ENCODE assay signal across 7 cellular contexts in genomic region chr4:123564758-123565346, GRCh38.
DNase-seq lines count a peak whose midpoint lies in the region; ATAC-seq and TF ChIP-seq lines count a peak whose summit lies in the region.

No MANE protein-coding gene starts in this region.

- H3K9ac ChIP-seq in GM23248 (no peak overlapping the region), KMS-11 (no peak overlapping the region)

- H3K4me3 ChIP-seq in GM23248 (no peak overlapping the region), KMS-11 (IDR thresholded peaks at IDR 0.05; ENCODE audit: insufficient read depth, low read depth, low read length) (no peak overlapping the region), right cardiac atrium (ENCODE audit: low read length) (no peak overlapping the region)

- CTCF ChIA-PET in activated naive CD4-positive, alpha-beta T cell treated with anti-CD3 and anti-CD28 coated beads for 36 hours (lab: Charles Lee) = interaction anchor here (0.6 to 2.1 kb wide), 23 partner anchors 10 to 208 kb away, joined by 3 to 10 read pairs (median 4); partner anchors contain the start of gene SPRY1

- H3K4me1 ChIP-seq in GM23248 (ENCODE audit: insufficient read depth) (peaks cover 5% of the 10 kb centered on the region), KMS-11 (ENCODE audit: low read depth, poor library complexity, severe bottlenecking) (peaks cover 9% of the 10 kb centered on the region), right cardiac atrium (ENCODE audit: control insufficient read depth, insufficient read depth, low read length) (peaks cover 1% of the 10 kb centered on the region)

- H3K27ac ChIP-seq in GM23248 (no peak overlapping the region), KMS-11 (no peak overlapping the region), right cardiac atrium (ENCODE audit: low read length) (no peak overlapping the region)

- H4K20me1 ChIP-seq in GM23248 (ENCODE audit: insufficient read depth) (no peaks in the 10 kb centered on the region), KMS-11 (ENCODE audit: insufficient read depth) (no peaks in the 10 kb centered on the region)

- H3K4me1 Mint-ChIP-seq in activated naive CD4-positive, alpha-beta T cell treated with anti-CD3 and anti-CD28 coated beads for 36 hours (ENCODE audit: low read depth) = no peaks in the 10 kb centered on the region

- H3K36me3 ChIP-seq in GM23248 (ENCODE audit: low read depth) (no peaks in the 10 kb centered on the region), KMS-11 (ENCODE audit: insufficient read depth) (no peaks in the 10 kb centered on the region)

- H3K9me2 ChIP-seq in GM23248 (ENCODE audit: insufficient read depth) = no peaks in the 10 kb centered on the region

- H3F3A ChIP-seq in GM23248 (ENCODE audit: insufficient read depth) = no peaks in the 10 kb centered on the region

- H3K36me3 Mint-ChIP-seq in activated naive CD4-positive, alpha-beta T cell treated with anti-CD3 and anti-CD28 coated beads for 36 hours (ENCODE audit: low read depth) = no peaks in the 10 kb centered on the region

- in situ Hi-C loops in GM23248 (cut with MboI) = no loop called here

- H2AFZ ChIP-seq in GM23248 = no peak overlapping the region
- H2AFZ ChIP-seq in KMS-11 (ENCODE audit: low read depth) = no peak overlapping the region

- H3K27ac Mint-ChIP-seq in activated naive CD4-positive, alpha-beta T cell treated with anti-CD3 and anti-CD28 coated beads for 36 hours = no peak overlapping the region

- H3K9me3 Mint-ChIP-seq in activated naive CD4-positive, alpha-beta T cell treated with anti-CD3 and anti-CD28 coated beads for 36 hours = no peaks in the 10 kb centered on the region

- H3K79me2 ChIP-seq in GM23248 (ENCODE audit: insufficient read depth) = no peaks in the 10 kb centered on the region
- no peaks in the 10 kb centered on the region for H3K79me2 ChIP-seq in KMS-11 (ENCODE audit: insufficient read depth, low read depth)

- no peaks in the 10 kb centered on the region for H3K27me3 ChIP-seq in GM23248 (replicated peaks; ENCODE audit: insufficient read depth)
- no peaks in the 10 kb centered on the region for H3K27me3 ChIP-seq in KMS-11 (ENCODE audit: insufficient read depth, low read depth)
- H3K27me3 ChIP-seq in right cardiac atrium (ENCODE audit: control insufficient read depth, insufficient read depth) = no peaks in the 10 kb centered on the region

- ATAC-seq in right cardiac atrium = peak; percentile 89

- H3K4me3 Mint-ChIP-seq in activated naive CD4-positive, alpha-beta T cell treated with anti-CD3 and anti-CD28 coated beads for 36 hours = no peak overlapping the region

- WGBS in GM23248 (ENCODE audit: low coverage in 1 of 2, low lambda C conversion rate in 2 of 2, missing lambda C conversion rate in 2 of 2), 2 experiments = 61 to 68% methylated on average over 6 of the region's 6 CpGs
- WGBS in right cardiac atrium = 24% methylated on average over 6 of the region's 6 CpGs

- no peaks in the 10 kb centered on the region for H3K27me3 Mint-ChIP-seq in activated naive CD4-positive, alpha-beta T cell treated with anti-CD3 and anti-CD28 coated beads for 36 hours (ENCODE audit: low read depth)

- TF ChIP-seq CTCF in GM12801 (IDR thresholded peaks at IDR 0.05; ENCODE audit: extremely low read depth, insufficient read length) (peak; percentile 85), KMS-11 (conservative IDR thresholded peaks at IDR 0.05; ENCODE audit: low read depth, low read length) (peak; percentile 95)

- H3K4me2 ChIP-seq in GM23248 (ENCODE audit: unreplicated experiment) = no peak overlapping the region
- H3K4me2 ChIP-seq in KMS-11 = no peak overlapping the region

- intact Hi-C loops in activated naive CD4-positive, alpha-beta T cell treated with anti-CD3 and anti-CD28 coated beads for 36 hours (cut with micrococcal nuclease) = loop anchor here (1.0 to 5.0 kb wide), 6 partner anchors 36 to 698 kb away; no protein-coding TSS in a partner anchor
- intact Hi-C loops in right cardiac atrium (cut with DNase I) = loop anchor here in 1 of 4 donors (10.0 kb wide), 1 partner anchor 150 kb away; no protein-coding TSS in a partner anchor

- peak; percentile 79 for DNase-seq in GM23248
- DNase-seq in RKO (ENCODE audit: low spot score) = peak; percentile 85
- DNase-seq in activated naive CD4-positive, alpha-beta T cell treated with anti-CD3 and anti-CD28 coated beads for 36 hours = peak; percentile 65
- peak in 2 of 3 donors; percentile 41 to 50 for DNase-seq in right cardiac atrium
- peak; percentile 45 for DNase-seq in stimulated activated CD4-positive, alpha-beta T cell treated with anti-CD3 and anti-CD28 coated beads, Interleukin-15, amount 100 ng/mL, for 24 hours

- H3K9me3 ChIP-seq in GM23248 (ENCODE audit: low read depth) (peaks cover 4% of the 10 kb centered on the region), right cardiac atrium (ENCODE audit: control insufficient read depth, low read length) (no peaks in the 10 kb centered on the region)
